Comparison of ENCODE assay signal across 3 cellular contexts in the genomic region with DNA sequence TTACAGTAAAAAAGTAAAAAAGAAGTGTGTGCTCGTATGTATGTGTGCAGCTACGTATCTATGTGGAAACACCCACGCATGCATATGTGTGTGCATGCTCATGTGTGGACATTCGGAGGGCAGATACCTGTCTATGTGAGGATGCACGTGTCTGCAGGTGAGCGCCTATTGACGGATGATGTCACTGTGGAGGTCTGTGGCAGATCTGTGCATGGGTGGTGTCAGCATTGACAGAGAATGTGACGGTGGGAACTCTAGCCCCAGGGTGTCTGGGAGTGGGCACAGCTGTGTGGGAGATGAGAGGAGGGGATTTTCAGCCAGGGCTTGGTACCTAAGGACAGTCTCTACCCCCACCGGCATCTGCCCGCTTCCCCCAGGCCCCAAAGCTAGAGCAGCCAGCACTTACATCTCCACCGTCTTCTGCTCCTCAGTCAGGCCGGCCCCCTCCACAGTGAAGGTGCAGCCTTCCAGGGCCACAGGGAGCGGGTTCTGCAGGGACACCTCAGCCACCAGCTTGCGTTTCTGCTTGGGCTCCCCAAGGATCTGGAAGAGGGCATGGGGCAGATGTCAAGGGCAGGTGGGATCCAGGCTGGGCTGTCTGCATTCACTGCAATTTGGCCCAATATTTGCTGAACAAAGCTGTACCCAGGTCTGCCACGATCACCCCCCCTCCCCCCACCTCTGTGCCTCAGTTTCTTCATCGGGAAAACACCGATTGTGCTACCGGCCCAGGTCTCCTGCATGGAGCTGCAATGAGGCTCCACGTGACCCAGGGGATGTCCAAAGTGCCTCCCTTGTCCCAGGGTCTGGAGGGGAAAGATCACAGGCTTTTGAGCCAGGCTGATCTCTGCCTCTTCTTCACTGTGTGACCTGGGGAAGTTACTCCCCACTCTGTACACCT.
A peak's percentile ranks its signal among the peaks of the same experiment; 100 is the strongest.
TF ChIP-seq lines count a peak whose summit lies in the region.

No MANE protein-coding gene starts in this region.

TF ChIP-seq in SK-N-SH treated with all-trans-retinoic acid at 6 μM for 48 hours, 23 proteins besides CTCF, POLR2A, EP300 and RAD21:
- no peak for TF ChIP-seq RARB (CRISPR knock-in tag; IDR thresholded peaks at IDR 0.05)
- TF ChIP-seq, protein P1, sequence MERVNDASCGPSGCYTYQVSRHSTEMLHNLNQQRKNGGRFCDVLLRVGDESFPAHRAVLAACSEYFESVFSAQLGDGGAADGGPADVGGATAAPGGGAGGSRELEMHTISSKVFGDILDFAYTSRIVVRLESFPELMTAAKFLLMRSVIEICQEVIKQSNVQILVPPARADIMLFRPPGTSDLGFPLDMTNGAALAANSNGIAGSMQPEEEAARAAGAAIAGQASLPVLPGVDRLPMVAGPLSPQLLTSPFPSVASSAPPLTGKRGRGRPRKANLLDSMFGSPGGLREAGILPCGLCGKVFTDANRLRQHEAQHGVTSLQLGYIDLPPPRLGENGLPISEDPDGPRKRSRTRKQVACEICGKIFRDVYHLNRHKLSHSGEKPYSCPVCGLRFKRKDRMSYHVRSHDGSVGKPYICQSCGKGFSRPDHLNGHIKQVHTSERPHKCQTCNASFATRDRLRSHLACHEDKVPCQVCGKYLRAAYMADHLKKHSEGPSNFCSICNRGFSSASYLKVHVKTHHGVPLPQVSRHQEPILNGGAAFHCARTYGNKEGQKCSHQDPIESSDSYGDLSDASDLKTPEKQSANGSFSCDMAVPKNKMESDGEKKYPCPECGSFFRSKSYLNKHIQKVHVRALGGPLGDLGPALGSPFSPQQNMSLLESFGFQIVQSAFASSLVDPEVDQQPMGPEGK (CRISPR knock-in tag; IDR thresholded peaks at IDR 0.05; ENCODE audit: borderline replicate concordance): 0 out of 2 replicates have a peak, but pooled peaks have one; percentile 8

TF ChIP-seq in SK-N-SH, 30 proteins besides CTCF, POLR2A, EP300 and RAD21:
- TF ChIP-seq MXI1 (IDR thresholded peaks at IDR 0.05; ENCODE audit: low read depth, low read length) (no peak), RCOR1 (IDR thresholded peaks at IDR 0.05; ENCODE audit: low read length) (no peak), TCF12 (IDR thresholded peaks at IDR 0.05) (no peak), RFX5 (IDR thresholded peaks at IDR 0.05; ENCODE audit: low read length) (no peak), TAF1 (IDR thresholded peaks at IDR 0.05; ENCODE audit: borderline replicate concordance, low read depth, low read length) (no peak)

TF ChIP-seq in K562, 482 proteins besides CTCF, POLR2A, EP300 and RAD21:
- TF ChIP-seq ZEB2 (IDR thresholded peaks at IDR 0.05): no peak
- TF ChIP-seq SREBF2 (CRISPR knock-in tag; IDR thresholded peaks at IDR 0.05): no peak
- peak; percentile 45; the same call in 1 of the 2 replicates for TF ChIP-seq POLR2G (IDR thresholded peaks at IDR 0.05; ENCODE audit: low read depth, low read length)
